In the genomic region with DNA sequence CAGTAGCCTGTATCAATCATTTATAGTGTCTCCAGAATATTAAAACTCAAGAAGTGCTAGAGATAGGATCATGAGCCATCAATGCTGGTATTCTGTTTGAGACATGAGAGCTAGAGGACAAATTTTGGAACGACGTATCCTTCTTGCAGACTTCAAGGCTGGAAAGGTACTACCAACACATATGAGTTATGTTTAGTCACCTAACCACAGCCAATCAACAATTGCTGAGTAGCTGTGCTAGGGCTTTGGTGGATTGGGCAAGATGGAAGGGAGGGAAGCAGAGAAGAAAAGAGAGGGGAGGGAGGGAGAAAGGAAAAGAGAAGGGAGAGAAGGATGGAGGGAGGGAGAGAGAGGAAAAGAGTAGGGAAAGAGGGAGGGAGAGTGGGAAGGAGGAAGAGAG, we compare ENCODE assay signal across 27 cellular contexts. TPM values are rescaled to one million over a fixed set of nuclear protein-coding genes. Genes with fewer than 3 reads are reported as not detected.
"Had no signal": no experiment of that assay in that cellular context is flagged by ENCODE, and none has a peak within 500 bp of the region (broad histone marks: within the 10 kb centered on the region; RNA-seq: fewer than 3 reads in every experiment).

No MANE protein-coding gene starts in this region.

- ATAC-seq: heart right ventricle; left lung; naive thymus-derived CD8-positive, alpha-beta T cell; sciatic nerve; stimulated activated naive CD8-positive, alpha-beta T cell treated with anti-CD3 and anti-CD28 coated beads, Interleukin-15, amount 100 ng/mL, for 72 hours had no signal

- H3K9me3 ChIP-seq: colonic mucosa, esophagus muscularis mucosa, heart right ventricle, left lung, prostate gland, right atrium auricular region, thyroid gland, vagina had no signal

- DNase-seq: colonic mucosa; effector CD8-positive, alpha-beta T cell; endodermal cell; foreskin melanocyte; glutamatergic neuron; heart right ventricle; hippocampal formation; immature natural killer cell; islet precursor cell; left lung; naive thymus-derived CD8-positive, alpha-beta T cell; nephron progenitor cell; nucleus accumbens; stimulated activated CD4-positive, alpha-beta T cell treated with anti-CD3 and anti-CD28 coated beads, Interleukin-12 subunit alpha, Interleukin-12 subunit beta, amount 100 ng/mL, for 4 hours; stimulated activated CD4-positive, alpha-beta T cell treated with anti-CD3 and anti-CD28 coated beads, Interleukin-1b, Interleukin-23, amount 100 ng/mL, for 48 hours; stimulated activated CD4-positive, alpha-beta T cell treated with anti-CD3 and anti-CD28 coated beads, Interleukin-4, amount 100 ng/mL, for 1 hour; stimulated activated CD8-positive, alpha-beta memory T cell treated with anti-CD3 and anti-CD28 coated beads, Interleukin-4, amount 100 ng/mL, for 48 hours; stimulated activated naive CD4-positive, alpha-beta T cell; stimulated activated naive CD8-positive, alpha-beta T cell treated with anti-CD3 and anti-CD28 coated beads, Interleukin-15, amount 100 ng/mL, for 72 hours; thyroid gland; trophoblast cell had no signal

- H3K36me3 ChIP-seq: colonic mucosa, esophagus muscularis mucosa, heart right ventricle, left lung, prostate gland, right atrium auricular region, thyroid gland, vagina had no signal

- H3K27me3 ChIP-seq: colonic mucosa, right atrium auricular region, thyroid gland, vagina had no signal

- H3K4me1 ChIP-seq: colonic mucosa, esophagus muscularis mucosa, heart right ventricle, left lung, prostate gland, right atrium auricular region, thyroid gland, vagina had no signal

- H3K4me3 ChIP-seq: colonic mucosa, esophagus muscularis mucosa, heart right ventricle, left lung, prostate gland, right atrium auricular region, smooth muscle cell, thyroid gland, vagina had no signal

- H3K27ac ChIP-seq: colonic mucosa, esophagus muscularis mucosa, heart right ventricle, left lung, prostate gland, right atrium auricular region, thyroid gland, vagina had no signal

RNA-seq across cellular contexts. Expression of gene RAI2, which starts 21.6 kb away (rescaled TPM):
- total RNA-seq: smooth muscle cell had no signal
- polyA plus RNA-seq: immature natural killer cell had no signal
